ENCODE assay signal across 22 cellular contexts in genomic region chr21:28479660-28480059, GRCh38.
"Had no signal": no experiment of that assay in that cellular context is flagged by ENCODE, and none has a peak within 500 bp of the region (broad histone marks: within the 10 kb centered on the region; RNA-seq: fewer than 3 reads in every experiment).

No MANE protein-coding gene starts in this region.

- H3K27ac ChIP-seq: SJCRH30 had no signal

- DNase-seq: IMR-90; MG63; NCI-H1092 treated with DMSO at 0.1 percent for 48 hours; NCI-H1436; NCI-H187; NCI-H2029; NCI-H2081 treated with DMSO at 0.1 percent for 48 hours; NCI-H2171; NCI-H226; NCI-H446; NCI-H510A; NCI-H524 treated with DMSO at 0.1 percent for 48 hours; NCI-H69; NCI-H774; NK-92 treated with Interleukin-12 subunit alpha and Interleukin-12 subunit beta, amount 100 ng/mL, for 24 hours; PC-3; SHP77 treated with DMSO at 0.1 percent for 48 hours; SJCRH30 had no signal

- FAIRE-seq: HepG2 had no signal

- H3K27me3 ChIP-seq: MG63, SJCRH30 had no signal

- H3K4me1 ChIP-seq: SJCRH30 had no signal

- H3K36me3 ChIP-seq: MG63, SJCRH30 had no signal

- H3K9me3 ChIP-seq: SJCRH30 had no signal

- ATAC-seq: HepG2, Panc1, PC-3, Right ventricle myocardium inferior, SK-N-SH treated with all-trans-retinoic acid at 6 μM for 48 hours had no signal

- H3K4me3 ChIP-seq: MG63, SJCRH30 had no signal
